1 cellular context compared by ENCODE assay signal in the genomic region with DNA sequence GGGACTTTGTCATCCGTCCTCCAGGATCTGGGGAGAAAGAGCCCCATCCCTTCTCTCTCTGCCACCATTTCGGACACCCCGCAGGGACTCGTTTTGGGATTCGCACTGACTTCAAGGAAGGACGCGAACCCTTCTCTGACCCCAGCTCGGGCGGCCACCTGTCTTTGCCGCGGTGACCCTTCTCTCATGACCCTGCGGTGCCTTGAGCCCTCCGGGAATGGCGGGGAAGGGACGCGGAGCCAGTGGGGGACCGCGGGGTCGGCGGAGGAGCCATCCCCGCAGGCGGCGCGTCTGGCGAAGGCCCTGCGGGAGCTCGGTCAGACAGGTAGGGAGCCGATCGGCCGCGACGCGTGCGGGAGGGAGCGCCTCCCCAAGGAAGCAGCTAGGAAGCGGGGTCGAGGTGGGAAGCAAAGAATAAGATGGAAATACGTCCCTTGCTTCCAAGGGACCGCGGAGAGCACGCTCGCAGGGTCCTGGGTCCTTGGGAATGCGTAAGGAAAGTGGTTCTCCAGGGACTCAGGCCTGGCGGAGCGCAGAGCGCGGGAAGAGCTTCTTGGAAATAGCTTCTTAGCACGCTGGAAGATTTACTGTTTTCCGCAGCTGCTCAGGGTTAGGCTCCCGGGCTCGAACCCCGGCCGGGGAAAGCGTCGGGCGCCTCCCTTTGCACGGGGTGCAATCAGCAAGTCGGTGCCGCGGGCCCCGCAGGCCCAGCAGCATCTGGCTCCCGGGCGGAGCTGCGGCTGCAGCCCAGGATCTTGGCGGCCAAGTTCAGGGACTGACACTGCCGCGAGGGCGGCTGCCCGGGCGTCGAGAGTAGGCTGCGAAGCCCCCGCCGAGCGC.
TF ChIP-seq lines count a peak whose summit lies in the region.

No MANE protein-coding gene starts in this region.

TF ChIP-seq in A549, 52 proteins besides CTCF, POLR2A, EP300 and RAD21 (continued from another document):
- TF ChIP-seq, protein P1, sequence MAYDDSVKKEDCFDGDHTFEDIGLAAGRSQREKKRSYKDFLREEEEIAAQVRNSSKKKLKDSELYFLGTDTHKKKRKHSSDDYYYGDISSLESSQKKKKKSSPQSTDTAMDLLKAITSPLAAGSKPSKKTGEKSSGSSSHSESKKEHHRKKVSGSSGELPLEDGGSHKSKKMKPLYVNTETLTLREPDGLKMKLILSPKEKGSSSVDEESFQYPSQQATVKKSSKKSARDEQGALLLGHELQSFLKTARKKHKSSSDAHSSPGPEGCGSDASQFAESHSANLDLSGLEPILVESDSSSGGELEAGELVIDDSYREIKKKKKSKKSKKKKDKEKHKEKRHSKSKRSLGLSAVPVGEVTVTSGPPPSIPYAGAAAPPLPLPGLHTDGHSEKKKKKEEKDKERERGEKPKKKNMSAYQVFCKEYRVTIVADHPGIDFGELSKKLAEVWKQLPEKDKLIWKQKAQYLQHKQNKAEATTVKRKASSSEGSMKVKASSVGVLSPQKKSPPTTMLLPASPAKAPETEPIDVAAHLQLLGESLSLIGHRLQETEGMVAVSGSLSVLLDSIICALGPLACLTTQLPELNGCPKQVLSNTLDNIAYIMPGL (CRISPR knock-in tag; IDR thresholded peaks at IDR 0.05; ENCODE audit: borderline replicate concordance) = no peak
- TF ChIP-seq POLR2AphosphoS2 (conservative IDR thresholded peaks at IDR 0.05; ENCODE audit: low read length) (no peak), FOXS1 (CRISPR knock-in tag; IDR thresholded peaks at IDR 0.05) (no peak)
